Comparison of ENCODE assay signal across 8 cellular contexts in the genomic region with DNA sequence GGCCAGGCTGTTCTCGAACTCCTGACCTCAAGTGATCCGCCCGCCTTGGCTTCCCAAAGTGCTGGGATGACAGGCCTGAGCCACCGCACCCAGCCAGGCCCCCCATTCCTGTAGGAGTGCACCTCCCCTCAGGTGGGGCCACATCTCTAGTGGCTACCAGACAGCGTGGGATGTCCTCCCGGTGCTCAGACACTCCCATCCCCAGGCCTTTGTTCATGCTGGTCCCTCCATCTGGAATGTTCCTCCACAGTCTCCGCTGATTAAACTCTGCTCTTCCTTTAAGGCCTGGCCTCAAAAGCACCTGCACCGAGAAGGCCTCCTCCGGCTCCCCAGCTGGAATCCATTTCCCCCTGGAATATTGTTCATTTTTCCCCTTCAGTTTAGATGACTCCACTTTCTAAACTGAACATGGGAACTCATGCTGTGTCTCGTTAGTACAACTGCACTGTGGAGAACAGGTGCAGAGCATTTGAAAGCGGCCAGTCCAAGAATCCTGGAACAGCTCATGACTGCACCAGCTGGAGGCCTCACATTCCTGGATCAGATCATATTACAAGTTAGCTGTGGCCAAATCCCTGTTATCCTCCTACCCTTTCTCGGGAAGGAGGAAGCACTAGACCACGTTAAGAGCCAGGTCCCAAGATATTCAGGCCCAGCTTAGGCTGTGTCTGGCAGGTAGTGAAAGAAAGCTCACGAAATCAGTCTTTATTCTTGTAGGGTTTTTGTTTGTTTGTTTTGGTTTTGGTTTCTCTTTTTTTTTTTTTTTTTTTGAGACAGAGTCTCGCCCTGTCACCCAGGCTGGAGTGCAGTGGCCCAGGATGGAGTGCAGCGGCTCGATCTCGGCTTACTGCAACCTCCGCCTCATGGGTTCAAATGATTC. TPM values are rescaled to one million over a fixed set of nuclear protein-coding genes. Genes with fewer than 3 reads are reported as not detected.
DNase-seq lines count a peak whose midpoint lies in the region; ATAC-seq and TF ChIP-seq lines count a peak whose summit lies in the region.

No MANE protein-coding gene starts in this region.

- H3K36me3 ChIP-seq in GM23338 (ENCODE audit: insufficient read depth) (no peaks in the 10 kb centered on the region), duodenal mucosa (ENCODE audit: control insufficient read depth in 1 of 2, insufficient read depth in 2 of 2, low read length in 2 of 2) (no peaks in the 10 kb centered on the region)

- H3K4me3 ChIP-seq in GM23338 (no peak overlapping the region), duodenal mucosa (ENCODE audit: low read depth in 1 of 2, low read length in 2 of 2) (peak overlapping the region in 1 of 2 donors; percentile 54)

- H3K27ac ChIP-seq in GM23338 (ENCODE audit: low read depth) (peak overlapping the region; percentile 77), duodenal mucosa (ENCODE audit: low read depth, low read length) (peak overlapping the region; percentile 1)

- no peak overlapping the region for H2AFZ ChIP-seq in GM23338

- H3K4me3 Mint-ChIP-seq in GM23338, result peak overlapping the region; percentile 19; the same call in 2 of the 3 replicates
- H3K4me3 Mint-ChIP-seq in mesothelial cell of epicardium, result peak overlapping the region; percentile 40

- H3K9me3 ChIP-seq in duodenal mucosa (ENCODE audit: control insufficient read depth in 1 of 2, low read length in 2 of 2), result no peaks in the 10 kb centered on the region

- H3K79me2 ChIP-seq in GM23338 (replicated peaks; ENCODE audit: insufficient read depth), result no peaks in the 10 kb centered on the region; the same call in 1 of the 2 replicates

- H3K4me1 ChIP-seq in GM23338 (ENCODE audit: insufficient read depth) (peaks cover 16% of the 10 kb centered on the region), duodenal mucosa (ENCODE audit: control insufficient read depth in 1 of 2, insufficient read depth in 2 of 2, low read length in 2 of 2) (peaks cover 6 to 8% of the 10 kb centered on the region in 2 donors)

- no peaks in the 10 kb centered on the region for H3K9me2 ChIP-seq in GM23338 (ENCODE audit: insufficient read depth)

- H3K9me3 Mint-ChIP-seq in GM23338 (no peaks in the 10 kb centered on the region), mesothelial cell of epicardium (no peaks in the 10 kb centered on the region)

- peak overlapping the region; percentile 47 to 59 for H3K9ac ChIP-seq in duodenal mucosa (ENCODE audit: low read depth in 1 of 2, low read length in 2 of 2)

- H4K20me1 ChIP-seq in GM23338 (replicated peaks; ENCODE audit: insufficient read depth), result no peaks in the 10 kb centered on the region

- H3K27me3 ChIP-seq in GM23338 (ENCODE audit: insufficient read depth) (no peaks in the 10 kb centered on the region), duodenal mucosa (ENCODE audit: control insufficient read depth in 1 of 2, insufficient read depth in 2 of 2, low read length in 2 of 2) (no peaks in the 10 kb centered on the region)

- peaks cover 6% of the 10 kb centered on the region; the same call in 1 of the 2 replicates for H3F3A ChIP-seq in GM23338 (replicated peaks; ENCODE audit: low read depth)

- H3K27ac Mint-ChIP-seq in GM23338 (peak overlapping the region; percentile 94), mesothelial cell of epicardium (peak overlapping the region; percentile 97)

- TF ChIP-seq CTCF in GM23338 (conservative IDR thresholded peaks at IDR 0.05; ENCODE audit: low read depth in 2 of 2) (no peak), mesothelial cell of epicardium (IDR thresholded peaks at IDR 0.05; ENCODE audit: unreplicated experiment) (no peak)

- in situ Hi-C loops in KBM-7 (cut with MboI; ENCODE audit: low pct_unique_long_range_greater_than_20kb, low sequenced_read_pairs), result loop anchor here (25.0 kb wide), 2 partner anchors 96 to 354 kb away; partner anchors contain the start of genes FAM78A, PLPP7 and RAPGEF1

- DNase-seq in GM23338 (ENCODE audit: low spot score) (peak; percentile 95), NCI-H510A (lab: John Stamatoyannopoulos, UW) (peak; percentile 84), mesothelial cell of epicardium (ENCODE audit: low spot score in 2 of 2, unreplicated experiment in 2 of 2) (peak in 1 of 2 experiments; percentile 39), KBM-7 (no peak)
- DNase-seq in activated CD4-positive, alpha-beta T cell treated with anti-CD3 and anti-CD28 coated beads, Interleukin-2, amount 50 U/mL, for 48 hours, result no peak

- ATAC-seq in GM23338 (peak; percentile 94), HG03432 (IDR thresholded peaks at IDR 0.05; ENCODE audit: unreplicated experiment) (no peak), HG02852 (IDR thresholded peaks at IDR 0.05; ENCODE audit: unreplicated experiment) (no peak)

- H3K36me3 Mint-ChIP-seq in GM23338 (ENCODE audit: low read depth) (no peaks in the 10 kb centered on the region), mesothelial cell of epicardium (no peaks in the 10 kb centered on the region)

- H3K27me3 Mint-ChIP-seq in GM23338 (ENCODE audit: insufficient read depth, low read depth, poor library complexity) (peaks cover 5% of the 10 kb centered on the region), mesothelial cell of epicardium (ENCODE audit: low read depth) (no peaks in the 10 kb centered on the region)

- peak overlapping the region; percentile 24; the same call in 1 of the 2 replicates for H3K4me2 ChIP-seq in GM23338

- H3K4me1 Mint-ChIP-seq in GM23338 (peaks cover 25% of the 10 kb centered on the region), mesothelial cell of epicardium (peaks cover 14% of the 10 kb centered on the region)

TF ChIP-seq in GM23338, 12 proteins besides CTCF, POLR2A, EP300 and RAD21 (continues in another document):
- TF ChIP-seq POLR2AphosphoS5 (IDR thresholded peaks at IDR 0.05; ENCODE audit: low read depth) (0 out of 2 replicates have a peak, but pooled peaks have one; percentile 13), EZH2phosphoT487 (IDR thresholded peaks at IDR 0.05; ENCODE audit: unreplicated experiment) (no peak), CREB1 (CRISPR knock-in tag; IDR thresholded peaks at IDR 0.05; ENCODE audit: low read depth) (no peak), JUNB (IDR thresholded peaks at IDR 0.05; ENCODE audit: unreplicated experiment) (no peak), ZNF114 (CRISPR knock-in tag; IDR thresholded peaks at IDR 0.05) (no peak), ZNF462 (CRISPR knock-in tag; IDR thresholded peaks at IDR 0.05) (peak; percentile 69)

RNA-seq across cellular contexts. Expression of gene PRRC2B, which starts 10.8 kb away (rescaled TPM):
- total RNA-seq in GM23338 (2014; rRNA removed; shearing (Covaris generic)), result 171 and 193 TPM in 2 replicates
- 41.4 and 45.0 TPM in 2 replicates for polyA plus RNA-seq in GM23338 (2016; fragmentation: Nextera tagmentation; extraction: Ambion mirVana)
- 495 to 505 TPM (median 497 TPM) in 3 replicates for total RNA-seq in mesothelial cell of epicardium

Comparison
In these comparisons a context has a peak if more than half of its experiments do, and no peak if none do; other contexts are left out.
1. DNase-seq: peak in GM23338 (single experiment) and NCI-H510A (single experiment); none in KBM-7 (single experiment) and activated CD4-positive, alpha-beta T cell treated with anti-CD3 and anti-CD28 coated beads, Interleukin-2, amount 50 U/mL, for 48 hours (0 of 2).